Comparison of ENCODE assay signal across 9 cellular contexts in genomic region chr9:9117866-9118265, GRCh38.
"Had no signal": no experiment of that assay in that cellular context is flagged by ENCODE, and none has a peak within 500 bp of the region (broad histone marks: within the 10 kb centered on the region; RNA-seq: fewer than 3 reads in every experiment).

No MANE protein-coding gene starts in this region.

- H3K9me3 ChIP-seq: ascending aorta, pancreas had no signal

- H3K27ac ChIP-seq: ascending aorta, pancreas had no signal

- H3K27me3 ChIP-seq: ascending aorta, pancreas had no signal

- H3K36me3 ChIP-seq: ascending aorta, pancreas had no signal

- H3K4me1 ChIP-seq: ascending aorta, pancreas had no signal

- H3K4me3 ChIP-seq: ascending aorta, pancreas had no signal

- DNase-seq: activated B cell treated with CpG ODN at 0.5 μM for 24 hours; activated CD4-positive, alpha-beta T cell treated with anti-CD3 and anti-CD28 coated beads, Interleukin-2, amount 10 ng/mL, durations not matched to agents 24 days and 14 days; activated naive CD4-positive, alpha-beta T cell; activated naive CD8-positive, alpha-beta T cell treated with anti-CD3 and anti-CD28 coated beads, Interleukin-2, amount 50 U/mL, for 24 hours; hypothalamus; kidney glomerular epithelial cell; pancreas; stimulated activated CD4-positive, alpha-beta T cell treated with anti-CD3 and anti-CD28 coated beads, Interleukin-4, amount 100 ng/mL, for 1 hour had no signal
